ENCODE assay signal across 12 cellular contexts in genomic region chr2:144099746-144100438, GRCh38.
DNase-seq lines count a peak whose midpoint lies in the region; ATAC-seq and TF ChIP-seq lines count a peak whose summit lies in the region.
"Had no signal": no experiment of that assay in that cellular context is flagged by ENCODE, and none has a peak within 500 bp of the region (broad histone marks: within the 10 kb centered on the region; RNA-seq: fewer than 3 reads in every experiment).

No MANE protein-coding gene starts in this region.

- peaks cover 5% of the 10 kb centered on the region for H3K9me3 ChIP-seq in mammary epithelial cell (replicated peaks; ENCODE audit: insufficient read depth, low read length)
- H3K9me3 ChIP-seq in osteoblast (ENCODE audit: low read depth, low read length), result no peaks in the 10 kb centered on the region
- H3K9me3 ChIP-seq: HAP-1 had no signal

- H3K4me3 ChIP-seq in mammary epithelial cell (replicated peaks in 1 of 3; ENCODE audit: insufficient read depth in 1 of 3, low read depth in 2 of 3, low read length in 3 of 3) (no peak overlapping the region), osteoblast (ENCODE audit: insufficient read depth, low read length) (no peak overlapping the region)
- H3K4me3 ChIP-seq: HAP-1 had no signal

- H3K27me3 ChIP-seq in mammary epithelial cell (ENCODE audit: insufficient read depth, low read length), result no peaks in the 10 kb centered on the region
- no peaks in the 10 kb centered on the region for H3K27me3 ChIP-seq in osteoblast (ENCODE audit: insufficient read depth, low read length)

- dilution Hi-C loops in mammary epithelial cell (cut with HindIII; ENCODE audit: low sequenced_read_pairs), result no loop called here

- no peak for TF ChIP-seq CTCF in GM13976 (IDR thresholded peaks at IDR 0.05; ENCODE audit: borderline replicate concordance, control extremely low read depth, extremely low read depth, insufficient read depth, missing control alignments)
- TF ChIP-seq CTCF in mammary epithelial cell (conservative IDR thresholded peaks at IDR 0.05 in 1 of 2, IDR thresholded peaks at IDR 0.05 in 1 of 2; ENCODE audit: extremely low read depth in 1 of 2, insufficient read depth in 1 of 2, low read depth in 1 of 2, low read length in 2 of 2), result peak; percentile 58 to 67
- peak; percentile 48 for TF ChIP-seq CTCF in osteoblast (IDR thresholded peaks at IDR 0.05; ENCODE audit: extremely low read depth, low read depth, low read length)

- H4K20me1 ChIP-seq in mammary epithelial cell (ENCODE audit: insufficient read depth, low read length) (no peaks in the 10 kb centered on the region), osteoblast (ENCODE audit: insufficient read depth, low read length) (no peaks in the 10 kb centered on the region)

- peak overlapping the region; percentile 16 for H3K9ac ChIP-seq in mammary epithelial cell (ENCODE audit: insufficient read depth, low read length)

- no peaks in the 10 kb centered on the region for H3K36me3 ChIP-seq in mammary epithelial cell (ENCODE audit: insufficient read depth, low read length)
- H3K36me3 ChIP-seq in osteoblast (ENCODE audit: insufficient read depth, low read length), result no peaks in the 10 kb centered on the region
- H3K36me3 ChIP-seq: HAP-1 had no signal

- intact Hi-C loops in mammary epithelial cell (cut with micrococcal nuclease), result no loop called here

- H2AFZ ChIP-seq in mammary epithelial cell (ENCODE audit: low read depth, low read length) (peak overlapping the region; percentile 48), osteoblast (ENCODE audit: low read length) (no peak overlapping the region)

- H3K4me1 ChIP-seq in mammary epithelial cell (ENCODE audit: insufficient read depth, low read length) (peaks cover 31% of the 10 kb centered on the region), osteoblast (ENCODE audit: insufficient read depth, low read length) (peaks cover 8% of the 10 kb centered on the region)
- H3K4me1 ChIP-seq: HAP-1 had no signal

- 12% methylated on average over 6 of the region's 6 CpGs for WGBS in mammary epithelial cell (ENCODE audit: low coverage, missing lambda C conversion rate)

- no peak for ATAC-seq in HG03025 (IDR thresholded peaks at IDR 0.05; ENCODE audit: low FRiP score, unreplicated experiment)
- ATAC-seq: right cardiac atrium had no signal

- CTCF ChIA-PET in mammary epithelial cell (lab: Charles Lee; ENCODE audit: low non-redundant PET), result interaction anchor here (0.5 to 0.6 kb wide), 3 partner anchors 46 to 793 kb away, joined by 3 read pairs; no protein-coding TSS in a partner anchor

- peak overlapping the region; percentile 76 for H3K4me2 ChIP-seq in mammary epithelial cell (ENCODE audit: insufficient read depth, low read depth, low read length)
- H3K4me2 ChIP-seq in osteoblast (ENCODE audit: insufficient read depth, low read length), result peak overlapping the region; percentile 57

- DNase-seq in GM13976 (ENCODE audit: low spot score) (peak; percentile 20), HS-27A (ENCODE audit: low read depth) (peak; percentile 85), mammary epithelial cell (peak; percentile 91), osteoblast (ENCODE audit: insufficient read length, low spot score, missing footprints) (peak; percentile 85), NCI-H1694 (lab: John Stamatoyannopoulos, UW) (no peak), ecto neural progenitor cell (ENCODE audit: low spot score) (no peak)
- DNase-seq: activated naive CD4-positive, alpha-beta T cell treated with anti-CD3 and anti-CD28 coated beads, Interleukin-2, amount 50 U/mL, for 16 hours; hypothalamus; MV-4-11; right cardiac atrium had no signal

- in situ Hi-C loops in GM13976 (cut with MboI; ENCODE audit: low sequenced_read_pairs, unreplicated experiment), result no loop called here
- in situ Hi-C loops in mammary epithelial cell (cut with MboI; ENCODE audit: low sequenced_read_pairs in 2 of 2), result no loop called here

- BruUV-seq in mammary epithelial cell (replicated peaks; lab: Mats Ljungman, UMichigan), result no TSS peak

- no peaks in the 10 kb centered on the region for H3K79me2 ChIP-seq in mammary epithelial cell (ENCODE audit: insufficient read depth, low read length)
- no peaks in the 10 kb centered on the region for H3K79me2 ChIP-seq in osteoblast (ENCODE audit: insufficient read depth, low read length)

- peak overlapping the region; percentile 72 for H3K27ac ChIP-seq in mammary epithelial cell (ENCODE audit: insufficient read depth, low read depth, low read length)
- peak overlapping the region; percentile 49 for H3K27ac ChIP-seq in osteoblast (ENCODE audit: low read depth, low read length)

Comparison
In these comparisons a context has a peak if more than half of its experiments do, and no peak if none do; other contexts are left out.
1. DNase-seq: peak in GM13976 (single experiment), HS-27A (single experiment), mammary epithelial cell (single experiment) and osteoblast (single experiment); none in NCI-H1694 (single experiment) and ecto neural progenitor cell (single experiment).